In genomic region chr2:188944442-188944841, GRCh38 we compare ENCODE assay signal across 25 cellular contexts. TPM values are rescaled to one million over a fixed set of nuclear protein-coding genes. Genes with fewer than 3 reads are reported as not detected.
"Had no signal": no experiment of that assay in that cellular context is flagged by ENCODE, and none has a peak within 500 bp of the region (broad histone marks: within the 10 kb centered on the region; RNA-seq: fewer than 3 reads in every experiment).

No MANE protein-coding gene starts in this region.

- H3K9ac ChIP-seq: parathyroid adenoma had no signal

- H3K4me2 ChIP-seq: smooth muscle cell had no signal

- H2AFZ ChIP-seq: parathyroid adenoma had no signal

- FAIRE-seq: endometrium had no signal

- H3K27me3 ChIP-seq: esophagus squamous epithelium, heart right ventricle, tibial nerve, upper lobe of left lung, vagina had no signal

- H3K27ac ChIP-seq: esophagus squamous epithelium, heart right ventricle, lower lobe of right lung, parathyroid adenoma, thoracic aorta, tibial nerve, upper lobe of left lung, vagina had no signal

- H3K79me2 ChIP-seq: parathyroid adenoma had no signal

- H3K4me3 ChIP-seq: esophagus squamous epithelium, heart right ventricle, lower lobe of right lung, smooth muscle cell, thoracic aorta, tibial nerve, upper lobe of left lung, vagina had no signal

- H3K9me3 ChIP-seq: lower lobe of right lung, thoracic aorta, vagina had no signal

- H3K36me3 ChIP-seq: esophagus squamous epithelium, heart right ventricle, lower lobe of right lung, thoracic aorta, tibial nerve, upper lobe of left lung, vagina had no signal

- H3K4me1 ChIP-seq: esophagus squamous epithelium, lower lobe of right lung, parathyroid adenoma, upper lobe of left lung, vagina had no signal

- DNase-seq: cortex of kidney; effector memory CD8-positive, alpha-beta T cell; erythroblast; esophagus squamous epithelium; foreskin melanocyte; glutamatergic neuron; heart right ventricle; hippocampal formation; immature natural killer cell; islet precursor cell; left ventricle myocardium superior; lower lobe of right lung; naive B cell; stimulated activated CD4-positive, alpha-beta T cell treated with anti-CD3 and anti-CD28 coated beads, Interleukin-2, amount 100 ng/mL, for 24 hours; stimulated activated CD4-positive, alpha-beta T cell treated with anti-CD3 and anti-CD28 coated beads, Interleukin-4, amount 100 ng/mL, for 24 hours; stimulated activated naive CD4-positive, alpha-beta T cell treated with Interleukin-2 at 50 U/mL for 16 hours had no signal

RNA-seq across cellular contexts. Expression of gene COL3A1, which starts 29.7 kb away (rescaled TPM):
- total RNA-seq: dermis microvascular lymphatic vessel endothelial cell; natural killer cell treated with Interleukin-12 subunit alpha and Interleukin-12 subunit beta and Interleukin-15 and Interleukin-18, amount 100 ng/mL, for 72 hours had no signal
- polyA plus RNA-seq: immature natural killer cell had no signal
